Comparison of ENCODE assay signal across 1 cellular context in the genomic region with DNA sequence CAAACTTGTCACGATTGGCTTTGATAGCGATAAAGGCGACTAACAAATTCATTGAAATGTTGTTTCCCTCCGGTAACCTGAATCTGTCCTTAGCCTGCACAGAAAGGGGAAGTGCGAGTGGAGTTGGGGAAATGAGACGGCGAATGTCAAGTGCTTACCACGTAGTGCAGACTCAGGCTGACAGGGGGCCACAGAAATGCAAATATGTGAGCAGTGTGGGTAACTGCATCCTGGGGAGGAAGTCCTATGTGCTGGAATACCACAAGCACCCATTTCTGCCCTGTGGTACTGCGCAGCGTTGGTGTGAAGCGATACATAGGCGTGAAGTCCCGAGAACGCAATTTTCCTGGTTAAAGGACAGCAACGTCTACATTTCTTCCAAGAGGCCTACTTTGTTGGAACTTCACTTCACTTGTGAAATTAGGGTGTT.
TF ChIP-seq lines count a peak whose summit lies in the region.

No MANE protein-coding gene starts in this region.

TF ChIP-seq in GM12878, 131 proteins besides CTCF, POLR2A, EP300 and RAD21 (continued from another document and continues in another):
- TF ChIP-seq, protein P1, sequence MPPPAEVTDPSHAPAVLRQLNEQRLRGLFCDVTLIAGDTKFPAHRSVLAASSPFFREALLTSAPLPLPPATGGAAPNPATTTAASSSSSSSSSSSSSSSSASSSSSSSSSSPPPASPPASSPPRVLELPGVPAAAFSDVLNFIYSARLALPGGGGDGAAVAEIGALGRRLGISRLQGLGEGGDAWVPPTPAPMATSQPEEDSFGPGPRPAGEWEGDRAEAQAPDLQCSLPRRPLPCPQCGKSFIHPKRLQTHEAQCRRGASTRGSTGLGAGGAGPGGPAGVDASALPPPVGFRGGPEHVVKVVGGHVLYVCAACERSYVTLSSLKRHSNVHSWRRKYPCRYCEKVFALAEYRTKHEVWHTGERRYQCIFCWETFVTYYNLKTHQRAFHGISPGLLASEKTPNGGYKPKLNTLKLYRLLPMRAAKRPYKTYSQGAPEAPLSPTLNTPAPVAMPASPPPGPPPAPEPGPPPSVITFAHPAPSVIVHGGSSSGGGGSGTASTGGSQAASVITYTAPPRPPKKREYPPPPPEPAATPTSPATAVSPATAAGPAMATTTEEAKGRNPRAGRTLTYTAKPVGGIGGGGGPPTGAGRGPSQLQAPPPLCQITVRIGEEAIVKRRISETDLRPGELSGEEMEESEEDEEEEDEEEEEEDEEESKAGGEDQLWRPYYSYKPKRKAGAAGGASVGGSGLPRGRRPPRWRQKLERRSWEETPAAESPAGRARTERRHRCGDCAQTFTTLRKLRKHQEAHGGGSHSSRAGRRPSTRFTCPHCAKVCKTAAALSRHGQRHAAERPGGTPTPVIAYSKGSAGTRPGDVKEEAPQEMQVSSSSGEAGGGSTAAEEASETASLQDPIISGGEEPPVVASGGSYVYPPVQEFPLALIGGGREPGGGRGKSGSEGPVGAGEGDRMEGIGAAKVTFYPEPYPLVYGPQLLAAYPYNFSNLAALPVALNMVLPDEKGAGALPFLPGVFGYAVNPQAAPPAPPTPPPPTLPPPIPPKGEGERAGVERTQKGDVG (CRISPR knock-in tag; IDR thresholded peaks at IDR 0.05), result no peak
- TF ChIP-seq IKZF1 (conservative IDR thresholded peaks at IDR 0.05), result peak; percentile 97
- TF ChIP-seq CREM (IDR thresholded peaks at IDR 0.05; ENCODE audit: low read depth), result peak; percentile 87
- peak; percentile 89 for TF ChIP-seq CREB1 (IDR thresholded peaks at IDR 0.05; ENCODE audit: low read depth)
- TF ChIP-seq SMC3 (IDR thresholded peaks at IDR 0.05; ENCODE audit: borderline replicate concordance, low read length), result peak; percentile 31; the same call in 1 of the 2 replicates
- TF ChIP-seq, protein P2, sequence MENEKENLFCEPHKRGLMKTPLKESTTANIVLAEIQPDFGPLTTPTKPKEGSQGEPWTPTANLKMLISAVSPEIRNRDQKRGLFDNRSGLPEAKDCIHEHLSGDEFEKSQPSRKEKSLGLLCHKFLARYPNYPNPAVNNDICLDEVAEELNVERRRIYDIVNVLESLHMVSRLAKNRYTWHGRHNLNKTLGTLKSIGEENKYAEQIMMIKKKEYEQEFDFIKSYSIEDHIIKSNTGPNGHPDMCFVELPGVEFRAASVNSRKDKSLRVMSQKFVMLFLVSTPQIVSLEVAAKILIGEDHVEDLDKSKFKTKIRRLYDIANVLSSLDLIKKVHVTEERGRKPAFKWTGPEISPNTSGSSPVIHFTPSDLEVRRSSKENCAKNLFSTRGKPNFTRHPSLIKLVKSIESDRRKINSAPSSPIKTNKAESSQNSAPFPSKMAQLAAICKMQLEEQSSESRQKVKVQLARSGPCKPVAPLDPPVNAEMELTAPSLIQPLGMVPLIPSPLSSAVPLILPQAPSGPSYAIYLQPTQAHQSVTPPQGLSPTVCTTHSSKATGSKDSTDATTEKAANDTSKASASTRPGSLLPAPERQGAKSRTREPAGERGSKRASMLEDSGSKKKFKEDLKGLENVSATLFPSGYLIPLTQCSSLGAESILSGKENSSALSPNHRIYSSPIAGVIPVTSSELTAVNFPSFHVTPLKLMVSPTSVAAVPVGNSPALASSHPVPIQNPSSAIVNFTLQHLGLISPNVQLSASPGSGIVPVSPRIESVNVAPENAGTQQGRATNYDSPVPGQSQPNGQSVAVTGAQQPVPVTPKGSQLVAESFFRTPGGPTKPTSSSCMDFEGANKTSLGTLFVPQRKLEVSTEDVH (IDR thresholded peaks at IDR 0.05; ENCODE audit: low read depth, partially characterized antibody), result no peak
- peak; percentile 97 for TF ChIP-seq EED (IDR thresholded peaks at IDR 0.05; ENCODE audit: low read depth)
- peak; percentile 67 to 78 for TF ChIP-seq BHLHE40 (IDR thresholded peaks at IDR 0.05; ENCODE audit: borderline replicate concordance in 1 of 2, low read depth in 2 of 2, low read length in 1 of 2)
- TF ChIP-seq GATAD2B (conservative IDR thresholded peaks at IDR 0.05; ENCODE audit: low read depth), result peak; percentile 78
- TF ChIP-seq HCFC1 (IDR thresholded peaks at IDR 0.05; ENCODE audit: low read length), result no peak
- no peak for TF ChIP-seq MYC (IDR thresholded peaks at IDR 0.05; ENCODE audit: insufficient read depth, insufficient read length, insufficient replicate concordance, low read length, severe bottlenecking)
- 0 out of 2 replicates have a peak, but pooled peaks have one; percentile 57 for TF ChIP-seq CHD1 (IDR thresholded peaks at IDR 0.05; ENCODE audit: low read depth, low read length)
- 0 out of 2 replicates have a peak, but pooled peaks have one; percentile 25 for TF ChIP-seq RCOR1 (conservative IDR thresholded peaks at IDR 0.05; ENCODE audit: low read depth, low read length)
- no peak for TF ChIP-seq ASH2L (IDR thresholded peaks at IDR 0.05; ENCODE audit: borderline replicate concordance, low read depth)
- TF ChIP-seq, protein P3, sequence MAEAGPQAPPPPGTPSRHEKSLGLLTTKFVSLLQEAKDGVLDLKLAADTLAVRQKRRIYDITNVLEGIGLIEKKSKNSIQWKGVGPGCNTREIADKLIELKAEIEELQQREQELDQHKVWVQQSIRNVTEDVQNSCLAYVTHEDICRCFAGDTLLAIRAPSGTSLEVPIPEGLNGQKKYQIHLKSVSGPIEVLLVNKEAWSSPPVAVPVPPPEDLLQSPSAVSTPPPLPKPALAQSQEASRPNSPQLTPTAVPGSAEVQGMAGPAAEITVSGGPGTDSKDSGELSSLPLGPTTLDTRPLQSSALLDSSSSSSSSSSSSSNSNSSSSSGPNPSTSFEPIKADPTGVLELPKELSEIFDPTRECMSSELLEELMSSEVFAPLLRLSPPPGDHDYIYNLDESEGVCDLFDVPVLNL (IDR thresholded peaks at IDR 0.05; ENCODE audit: low read depth, low read length), result no peak
- TF ChIP-seq TCF3 (IDR thresholded peaks at IDR 0.05; ENCODE audit: borderline replicate concordance, insufficient read depth, low read depth, low read length), result no peak
- no peak for TF ChIP-seq SIX5 (IDR thresholded peaks at IDR 0.05; ENCODE audit: low read depth, low read length, severe bottlenecking)
- TF ChIP-seq TCF12 (IDR thresholded peaks at IDR 0.05; ENCODE audit: low read depth, low read length), result peak; percentile 47; the same call in 1 of the 2 replicates
- TF ChIP-seq SRF (IDR thresholded peaks at IDR 0.05; ENCODE audit: low read depth in 2 of 2, low read length in 2 of 2), result peak in 1 of 2 experiments; percentile 78; a peak in 2 of 4 replicates
- no peak for TF ChIP-seq CHD4 (IDR thresholded peaks at IDR 0.05)
- TF ChIP-seq, protein P4, sequence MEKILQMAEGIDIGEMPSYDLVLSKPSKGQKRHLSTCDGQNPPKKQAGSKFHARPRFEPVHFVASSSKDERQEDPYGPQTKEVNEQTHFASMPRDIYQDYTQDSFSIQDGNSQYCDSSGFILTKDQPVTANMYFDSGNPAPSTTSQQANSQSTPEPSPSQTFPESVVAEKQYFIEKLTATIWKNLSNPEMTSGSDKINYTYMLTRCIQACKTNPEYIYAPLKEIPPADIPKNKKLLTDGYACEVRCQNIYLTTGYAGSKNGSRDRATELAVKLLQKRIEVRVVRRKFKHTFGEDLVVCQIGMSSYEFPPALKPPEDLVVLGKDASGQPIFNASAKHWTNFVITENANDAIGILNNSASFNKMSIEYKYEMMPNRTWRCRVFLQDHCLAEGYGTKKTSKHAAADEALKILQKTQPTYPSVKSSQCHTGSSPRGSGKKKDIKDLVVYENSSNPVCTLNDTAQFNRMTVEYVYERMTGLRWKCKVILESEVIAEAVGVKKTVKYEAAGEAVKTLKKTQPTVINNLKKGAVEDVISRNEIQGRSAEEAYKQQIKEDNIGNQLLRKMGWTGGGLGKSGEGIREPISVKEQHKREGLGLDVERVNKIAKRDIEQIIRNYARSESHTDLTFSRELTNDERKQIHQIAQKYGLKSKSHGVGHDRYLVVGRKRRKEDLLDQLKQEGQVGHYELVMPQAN (conservative IDR thresholded peaks at IDR 0.05), result no peak
- TF ChIP-seq TCF7 (IDR thresholded peaks at IDR 0.05; ENCODE audit: borderline replicate concordance), result no peak
- TF ChIP-seq CBX5 (IDR thresholded peaks at IDR 0.05; ENCODE audit: low read depth), result 0 out of 2 replicates have a peak, but pooled peaks have one; percentile 17
- no peak for TF ChIP-seq TARDBP (IDR thresholded peaks at IDR 0.05; ENCODE audit: borderline replicate concordance)
- TF ChIP-seq YBX1 (IDR thresholded peaks at IDR 0.05), result no peak
- no peak; the same call in 1 of the 2 replicates for TF ChIP-seq SREBF2 (IDR thresholded peaks at IDR 0.05; ENCODE audit: low read length)
- TF ChIP-seq PAX5 (IDR thresholded peaks at IDR 0.05; ENCODE audit: borderline replicate concordance, low read depth, low read length), result peak; percentile 82; the same call in 1 of the 2 replicates
- TF ChIP-seq IRF4 (IDR thresholded peaks at IDR 0.05; ENCODE audit: low read depth, low read length), result peak; percentile 94
- TF ChIP-seq, protein P5, sequence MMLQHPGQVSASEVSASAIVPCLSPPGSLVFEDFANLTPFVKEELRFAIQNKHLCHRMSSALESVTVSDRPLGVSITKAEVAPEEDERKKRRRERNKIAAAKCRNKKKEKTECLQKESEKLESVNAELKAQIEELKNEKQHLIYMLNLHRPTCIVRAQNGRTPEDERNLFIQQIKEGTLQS (IDR thresholded peaks at IDR 0.05; ENCODE audit: borderline replicate concordance, extremely low read depth, low read depth, low read length), result no peak
- peak; percentile 66 for TF ChIP-seq RFX5 (IDR thresholded peaks at IDR 0.05; ENCODE audit: low read depth, low read length)
- peak; percentile 84; the same call in 1 of the 2 replicates for TF ChIP-seq HDGF (IDR thresholded peaks at IDR 0.05)
- TF ChIP-seq CHD2 (IDR thresholded peaks at IDR 0.05; ENCODE audit: borderline replicate concordance, low read depth, low read length), result peak; percentile 84
- TF ChIP-seq ZNF274 (IDR thresholded peaks at IDR 0.05; ENCODE audit: insufficient read depth, insufficient read length), result no peak
- no peak for TF ChIP-seq RBBP5 (conservative IDR thresholded peaks at IDR 0.05)
- peak; percentile 21 for TF ChIP-seq RELA (IDR thresholded peaks at IDR 0.05; ENCODE audit: borderline replicate concordance, partially characterized antibody)
- peak; percentile 99 for TF ChIP-seq IKZF2 (IDR thresholded peaks at IDR 0.05)
- TF ChIP-seq SMARCA5 (IDR thresholded peaks at IDR 0.05), result no peak
- TF ChIP-seq, protein P6, sequence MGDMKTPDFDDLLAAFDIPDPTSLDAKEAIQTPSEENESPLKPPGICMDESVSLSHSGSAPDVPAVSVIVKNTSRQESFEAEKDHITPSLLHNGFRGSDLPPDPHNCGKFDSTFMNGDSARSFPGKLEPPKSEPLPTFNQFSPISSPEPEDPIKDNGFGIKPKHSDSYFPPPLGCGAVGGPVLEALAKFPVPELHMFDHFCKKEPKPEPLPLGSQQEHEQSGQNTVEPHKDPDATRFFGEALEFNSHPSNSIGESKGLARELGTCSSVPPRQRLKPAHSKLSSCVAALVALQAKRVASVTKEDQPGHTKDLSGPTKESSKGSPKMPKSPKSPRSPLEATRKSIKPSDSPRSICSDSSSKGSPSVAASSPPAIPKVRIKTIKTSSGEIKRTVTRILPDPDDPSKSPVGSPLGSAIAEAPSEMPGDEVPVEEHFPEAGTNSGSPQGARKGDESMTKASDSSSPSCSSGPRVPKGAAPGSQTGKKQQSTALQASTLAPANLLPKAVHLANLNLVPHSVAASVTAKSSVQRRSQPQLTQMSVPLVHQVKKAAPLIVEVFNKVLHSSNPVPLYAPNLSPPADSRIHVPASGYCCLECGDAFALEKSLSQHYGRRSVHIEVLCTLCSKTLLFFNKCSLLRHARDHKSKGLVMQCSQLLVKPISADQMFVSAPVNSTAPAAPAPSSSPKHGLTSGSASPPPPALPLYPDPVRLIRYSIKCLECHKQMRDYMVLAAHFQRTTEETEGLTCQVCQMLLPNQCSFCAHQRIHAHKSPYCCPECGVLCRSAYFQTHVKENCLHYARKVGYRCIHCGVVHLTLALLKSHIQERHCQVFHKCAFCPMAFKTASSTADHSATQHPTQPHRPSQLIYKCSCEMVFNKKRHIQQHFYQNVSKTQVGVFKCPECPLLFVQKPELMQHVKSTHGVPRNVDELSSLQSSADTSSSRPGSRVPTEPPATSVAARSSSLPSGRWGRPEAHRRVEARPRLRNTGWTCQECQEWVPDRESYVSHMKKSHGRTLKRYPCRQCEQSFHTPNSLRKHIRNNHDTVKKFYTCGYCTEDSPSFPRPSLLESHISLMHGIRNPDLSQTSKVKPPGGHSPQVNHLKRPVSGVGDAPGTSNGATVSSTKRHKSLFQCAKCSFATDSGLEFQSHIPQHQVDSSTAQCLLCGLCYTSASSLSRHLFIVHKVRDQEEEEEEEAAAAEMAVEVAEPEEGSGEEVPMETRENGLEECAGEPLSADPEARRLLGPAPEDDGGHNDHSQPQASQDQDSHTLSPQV (IDR thresholded peaks at IDR 0.05), result no peak
- no peak for TF ChIP-seq MEF2B (IDR thresholded peaks at IDR 0.05; ENCODE audit: partially characterized antibody, poor library complexity, severe bottlenecking)
- TF ChIP-seq ZNF384 (IDR thresholded peaks at IDR 0.05; ENCODE audit: borderline replicate concordance, low read depth, low read length), result peak; percentile 49; the same call in 1 of the 2 replicates
- TF ChIP-seq RAD51 (IDR thresholded peaks at IDR 0.05), result no peak
- no peak for TF ChIP-seq MYB (IDR thresholded peaks at IDR 0.05; ENCODE audit: borderline replicate concordance, low read depth, low read length)
- no peak for TF ChIP-seq BRCA1 (IDR thresholded peaks at IDR 0.05; ENCODE audit: low read depth, low read length)
- peak; percentile 52; the same call in 1 of the 2 replicates for TF ChIP-seq DPF2 (IDR thresholded peaks at IDR 0.05)
- TF ChIP-seq BMI1 (IDR thresholded peaks at IDR 0.05; ENCODE audit: borderline replicate concordance), result peak; percentile 57; the same call in 1 of the 2 replicates
- 0 out of 2 replicates have a peak, but pooled peaks have one; percentile 28 for TF ChIP-seq STAT1 (conservative IDR thresholded peaks at IDR 0.05)
- TF ChIP-seq NFXL1 (IDR thresholded peaks at IDR 0.05; ENCODE audit: borderline replicate concordance), result no peak
- peak; percentile 89 for TF ChIP-seq MTA2 (IDR thresholded peaks at IDR 0.05; ENCODE audit: low read depth)
- TF ChIP-seq KLF5 (IDR thresholded peaks at IDR 0.05; ENCODE audit: partially characterized antibody), result peak; percentile 57
- TF ChIP-seq, protein P7, sequence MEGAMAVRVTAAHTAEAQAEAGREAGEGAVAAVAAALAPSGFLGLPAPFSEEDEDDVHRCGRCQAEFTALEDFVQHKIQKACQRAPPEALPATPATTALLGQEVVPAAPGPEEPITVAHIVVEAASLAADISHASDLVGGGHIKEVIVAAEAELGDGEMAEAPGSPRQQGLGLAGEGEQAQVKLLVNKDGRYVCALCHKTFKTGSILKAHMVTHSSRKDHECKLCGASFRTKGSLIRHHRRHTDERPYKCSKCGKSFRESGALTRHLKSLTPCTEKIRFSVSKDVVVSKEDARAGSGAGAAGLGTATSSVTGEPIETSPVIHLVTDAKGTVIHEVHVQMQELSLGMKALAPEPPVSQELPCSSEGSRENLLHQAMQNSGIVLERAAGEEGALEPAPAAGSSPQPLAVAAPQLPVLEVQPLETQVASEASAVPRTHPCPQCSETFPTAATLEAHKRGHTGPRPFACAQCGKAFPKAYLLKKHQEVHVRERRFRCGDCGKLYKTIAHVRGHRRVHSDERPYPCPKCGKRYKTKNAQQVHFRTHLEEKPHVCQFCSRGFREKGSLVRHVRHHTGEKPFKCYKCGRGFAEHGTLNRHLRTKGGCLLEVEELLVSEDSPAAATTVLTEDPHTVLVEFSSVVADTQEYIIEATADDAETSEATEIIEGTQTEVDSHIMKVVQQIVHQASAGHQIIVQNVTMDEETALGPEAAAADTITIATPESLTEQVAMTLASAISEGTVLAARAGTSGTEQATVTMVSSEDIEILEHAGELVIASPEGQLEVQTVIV (IDR thresholded peaks at IDR 0.05; ENCODE audit: borderline replicate concordance, partially characterized antibody), result no peak
